8 cellular contexts compared by ENCODE assay signal in genomic region chr10:112446055-112446854, GRCh38. TPM values are rescaled to one million over a fixed set of nuclear protein-coding genes. Genes with fewer than 3 reads are reported as not detected.
A peak's percentile ranks its signal among the peaks of the same experiment; 100 is the strongest.
DNase-seq lines count a peak whose midpoint lies in the region; FAIRE-seq and TF ChIP-seq lines count a peak whose summit lies in the region.

No MANE protein-coding gene starts in this region.

- POLR2A ChIA-PET in HEK293T (lab: Yijun Ruan, JAX): interaction anchor here (1.1 to 1.6 kb wide), 5 partner anchors 13 to 114 kb away, joined by 3 to 8 read pairs (median 4); no protein-coding TSS in a partner anchor

- H3K9ac ChIP-seq in mucosa of rectum (ENCODE audit: low read depth in 1 of 2, low read length in 2 of 2): peak overlapping the region; percentile 91 to 96

- DNase-seq in CD1c-positive myeloid dendritic cell (ENCODE audit: extremely low spot score) (peak; percentile 40), HEK293T (ENCODE audit: extremely low spot score) (peak; percentile 18), SJCRH30 (peak in 1 of 2 experiments; percentile 27), dorsolateral prefrontal cortex (peak in 1 of 10 donors; percentile 4), kidney glomerular epithelial cell (lab: John Stamatoyannopoulos, UW) (no peak), GF-D8 (lab: John Stamatoyannopoulos, UW) (no peak), RCC 7860 (ENCODE audit: low spot score) (no peak)

- no peak for FAIRE-seq in RCC 7860 (lab: Jason Lieb, UNC)

- H3K27ac ChIP-seq in SJCRH30: peak overlapping the region; percentile 93
- H3K27ac ChIP-seq in dorsolateral prefrontal cortex: peak overlapping the region; percentile 4 to 95 (median 88)
- H3K27ac ChIP-seq in mucosa of rectum (ENCODE audit: low read depth in 2 of 2, low read length in 2 of 2): peak overlapping the region; percentile 83 to 84

- CTCF ChIA-PET in HEK293T (lab: Yijun Ruan, JAX): interaction anchor here (1.1 to 1.2 kb wide), 2 partner anchors 10 to 104 kb away, joined by 3 read pairs; no protein-coding TSS in a partner anchor

- intact Hi-C loops in dorsolateral prefrontal cortex (cut with DNase I): loop anchor here (10.0 kb wide), 1 partner anchor 261 kb away; the partner anchor contains the start of gene GPAM (in 2 of the 2)

- H3K4me1 ChIP-seq in SJCRH30 (no peaks in the 10 kb centered on the region), mucosa of rectum (ENCODE audit: control insufficient read depth in 2 of 2, insufficient read depth in 2 of 2, low read length in 2 of 2) (peaks cover 7 to 12% of the 10 kb centered on the region in 2 donors)

- H3K4me3 ChIP-seq in SJCRH30: peak overlapping the region; percentile 91
- peak overlapping the region; percentile 64 to 99 (median 95) for H3K4me3 ChIP-seq in dorsolateral prefrontal cortex
- H3K4me3 ChIP-seq in mucosa of rectum (ENCODE audit: low read length in 2 of 2): peak overlapping the region; percentile 87 to 99

- H3K36me3 ChIP-seq in SJCRH30 (peaks cover 29% of the 10 kb centered on the region), mucosa of rectum (ENCODE audit: control insufficient read depth in 2 of 2, insufficient read depth in 2 of 2, low read length in 2 of 2) (peaks cover 9 to 21% of the 10 kb centered on the region in 2 donors)

- TF ChIP-seq CTCF in dorsolateral prefrontal cortex (IDR thresholded peaks at IDR 0.05 in 54 of 56, conservative IDR thresholded peaks at IDR 0.05 in 2 of 56; ENCODE audit: low read depth in 1 of 56, partially characterized antibody in 56 of 56): no peak

- H3K9me3 ChIP-seq in SJCRH30 (replicated peaks) (no peaks in the 10 kb centered on the region), mucosa of rectum (ENCODE audit: control insufficient read depth in 2 of 2, low read length in 2 of 2) (no peaks in the 10 kb centered on the region)

- no peaks in the 10 kb centered on the region for H3K27me3 ChIP-seq in SJCRH30
- no peaks in the 10 kb centered on the region for H3K27me3 ChIP-seq in dorsolateral prefrontal cortex
- no peaks in the 10 kb centered on the region for H3K27me3 ChIP-seq in mucosa of rectum (ENCODE audit: control insufficient read depth in 2 of 2, insufficient read depth in 2 of 2, low read length in 2 of 2)

TF ChIP-seq in HEK293T, 16 proteins besides CTCF, POLR2A, EP300 and RAD21:
- TF ChIP-seq HDGF (IDR thresholded peaks at IDR 0.05; ENCODE audit: borderline replicate concordance): no peak
- TF ChIP-seq PKNOX1 (IDR thresholded peaks at IDR 0.05): no peak
- TF ChIP-seq CTBP1 (IDR thresholded peaks at IDR 0.05; ENCODE audit: borderline replicate concordance): no peak
- TF ChIP-seq ELF4 (IDR thresholded peaks at IDR 0.05): no peak
- no peak for TF ChIP-seq ARNT (IDR thresholded peaks at IDR 0.05)
- no peak for TF ChIP-seq TARDBP (IDR thresholded peaks at IDR 0.05)
- TF ChIP-seq ZNF384 (IDR thresholded peaks at IDR 0.05): no peak
- TF ChIP-seq LEF1 (IDR thresholded peaks at IDR 0.05; ENCODE audit: borderline replicate concordance): no peak
- no peak for TF ChIP-seq BHLHE40 (IDR thresholded peaks at IDR 0.05; ENCODE audit: borderline replicate concordance)
- TF ChIP-seq L3MBTL2 (conservative IDR thresholded peaks at IDR 0.05): no peak
- no peak for TF ChIP-seq FOXK2 (IDR thresholded peaks at IDR 0.05)
- TF ChIP-seq FOXM1 (IDR thresholded peaks at IDR 0.05; ENCODE audit: borderline replicate concordance): no peak
TF ChIP-seq in HEK293T: peak in this region for 0.

RNA-seq across cellular contexts. Expression of gene ZDHHC6, which starts 0.5 kb away (rescaled TPM):
- total RNA-seq in SJCRH30 (2014; rRNA removed; shearing (Covaris generic)): 42.8 and 43.5 TPM in 2 replicates
- total RNA-seq in dorsolateral prefrontal cortex: 10 to 100 TPM; 18.7 to 37.2 (median 26.1) TPM

RNA-seq across cellular contexts. Expression of gene VTI1A, which starts 0.8 kb away (rescaled TPM):
- total RNA-seq in SJCRH30 (2014; rRNA removed; shearing (Covaris generic)): 24.5 and 29.0 TPM in 2 replicates
- 10 to 100 TPM; 48.2 to 97.0 (median 70.2) TPM for total RNA-seq in dorsolateral prefrontal cortex

Comparison
In these comparisons a context has a peak if more than half of its experiments do, and no peak if none do; other contexts are left out.
1. DNase-seq: peak in CD1c-positive myeloid dendritic cell (single experiment) and HEK293T (single experiment); none in kidney glomerular epithelial cell (single experiment), GF-D8 (single experiment) and RCC 7860 (single experiment).
2. Peak in every context shown above with its lines, with median percentiles within 50 percentile points of each other: H3K27ac ChIP-seq and H3K4me3 ChIP-seq.